In genomic region chr5:111124793-111125192, GRCh38 we compare ENCODE assay signal across 2 cellular contexts.
TF ChIP-seq lines count a peak whose summit lies in the region.

No MANE protein-coding gene starts in this region.

TF ChIP-seq in GM23338, 12 proteins besides CTCF, POLR2A, EP300 and RAD21:
- TF ChIP-seq NANOG (IDR thresholded peaks at IDR 0.05; ENCODE audit: borderline replicate concordance) (no peak), EZH2 (IDR thresholded peaks at IDR 0.05; ENCODE audit: low read depth, unreplicated experiment) (no peak), JUNB (IDR thresholded peaks at IDR 0.05; ENCODE audit: unreplicated experiment) (no peak), STAT1 (IDR thresholded peaks at IDR 0.05; ENCODE audit: unreplicated experiment) (no peak), ZNF331 (CRISPR knock-in tag; IDR thresholded peaks at IDR 0.05; ENCODE audit: low read depth) (no peak), ETS1 (IDR thresholded peaks at IDR 0.05) (no peak), ZNF114 (CRISPR knock-in tag; IDR thresholded peaks at IDR 0.05) (no peak), POLR2AphosphoS5 (IDR thresholded peaks at IDR 0.05; ENCODE audit: low read depth) (no peak), EZH2phosphoT487 (IDR thresholded peaks at IDR 0.05; ENCODE audit: unreplicated experiment) (no peak), CREB1 (CRISPR knock-in tag; IDR thresholded peaks at IDR 0.05; ENCODE audit: low read depth) (no peak)
- TF ChIP-seq, protein P1, sequence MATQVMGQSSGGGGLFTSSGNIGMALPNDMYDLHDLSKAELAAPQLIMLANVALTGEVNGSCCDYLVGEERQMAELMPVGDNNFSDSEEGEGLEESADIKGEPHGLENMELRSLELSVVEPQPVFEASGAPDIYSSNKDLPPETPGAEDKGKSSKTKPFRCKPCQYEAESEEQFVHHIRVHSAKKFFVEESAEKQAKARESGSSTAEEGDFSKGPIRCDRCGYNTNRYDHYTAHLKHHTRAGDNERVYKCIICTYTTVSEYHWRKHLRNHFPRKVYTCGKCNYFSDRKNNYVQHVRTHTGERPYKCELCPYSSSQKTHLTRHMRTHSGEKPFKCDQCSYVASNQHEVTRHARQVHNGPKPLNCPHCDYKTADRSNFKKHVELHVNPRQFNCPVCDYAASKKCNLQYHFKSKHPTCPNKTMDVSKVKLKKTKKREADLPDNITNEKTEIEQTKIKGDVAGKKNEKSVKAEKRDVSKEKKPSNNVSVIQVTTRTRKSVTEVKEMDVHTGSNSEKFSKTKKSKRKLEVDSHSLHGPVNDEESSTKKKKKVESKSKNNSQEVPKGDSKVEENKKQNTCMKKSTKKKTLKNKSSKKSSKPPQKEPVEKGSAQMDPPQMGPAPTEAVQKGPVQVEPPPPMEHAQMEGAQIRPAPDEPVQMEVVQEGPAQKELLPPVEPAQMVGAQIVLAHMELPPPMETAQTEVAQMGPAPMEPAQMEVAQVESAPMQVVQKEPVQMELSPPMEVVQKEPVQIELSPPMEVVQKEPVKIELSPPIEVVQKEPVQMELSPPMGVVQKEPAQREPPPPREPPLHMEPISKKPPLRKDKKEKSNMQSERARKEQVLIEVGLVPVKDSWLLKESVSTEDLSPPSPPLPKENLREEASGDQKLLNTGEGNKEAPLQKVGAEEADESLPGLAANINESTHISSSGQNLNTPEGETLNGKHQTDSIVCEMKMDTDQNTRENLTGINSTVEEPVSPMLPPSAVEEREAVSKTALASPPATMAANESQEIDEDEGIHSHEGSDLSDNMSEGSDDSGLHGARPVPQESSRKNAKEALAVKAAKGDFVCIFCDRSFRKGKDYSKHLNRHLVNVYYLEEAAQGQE (IDR thresholded peaks at IDR 0.05; ENCODE audit: unreplicated experiment), result no peak
- TF ChIP-seq, protein P2, sequence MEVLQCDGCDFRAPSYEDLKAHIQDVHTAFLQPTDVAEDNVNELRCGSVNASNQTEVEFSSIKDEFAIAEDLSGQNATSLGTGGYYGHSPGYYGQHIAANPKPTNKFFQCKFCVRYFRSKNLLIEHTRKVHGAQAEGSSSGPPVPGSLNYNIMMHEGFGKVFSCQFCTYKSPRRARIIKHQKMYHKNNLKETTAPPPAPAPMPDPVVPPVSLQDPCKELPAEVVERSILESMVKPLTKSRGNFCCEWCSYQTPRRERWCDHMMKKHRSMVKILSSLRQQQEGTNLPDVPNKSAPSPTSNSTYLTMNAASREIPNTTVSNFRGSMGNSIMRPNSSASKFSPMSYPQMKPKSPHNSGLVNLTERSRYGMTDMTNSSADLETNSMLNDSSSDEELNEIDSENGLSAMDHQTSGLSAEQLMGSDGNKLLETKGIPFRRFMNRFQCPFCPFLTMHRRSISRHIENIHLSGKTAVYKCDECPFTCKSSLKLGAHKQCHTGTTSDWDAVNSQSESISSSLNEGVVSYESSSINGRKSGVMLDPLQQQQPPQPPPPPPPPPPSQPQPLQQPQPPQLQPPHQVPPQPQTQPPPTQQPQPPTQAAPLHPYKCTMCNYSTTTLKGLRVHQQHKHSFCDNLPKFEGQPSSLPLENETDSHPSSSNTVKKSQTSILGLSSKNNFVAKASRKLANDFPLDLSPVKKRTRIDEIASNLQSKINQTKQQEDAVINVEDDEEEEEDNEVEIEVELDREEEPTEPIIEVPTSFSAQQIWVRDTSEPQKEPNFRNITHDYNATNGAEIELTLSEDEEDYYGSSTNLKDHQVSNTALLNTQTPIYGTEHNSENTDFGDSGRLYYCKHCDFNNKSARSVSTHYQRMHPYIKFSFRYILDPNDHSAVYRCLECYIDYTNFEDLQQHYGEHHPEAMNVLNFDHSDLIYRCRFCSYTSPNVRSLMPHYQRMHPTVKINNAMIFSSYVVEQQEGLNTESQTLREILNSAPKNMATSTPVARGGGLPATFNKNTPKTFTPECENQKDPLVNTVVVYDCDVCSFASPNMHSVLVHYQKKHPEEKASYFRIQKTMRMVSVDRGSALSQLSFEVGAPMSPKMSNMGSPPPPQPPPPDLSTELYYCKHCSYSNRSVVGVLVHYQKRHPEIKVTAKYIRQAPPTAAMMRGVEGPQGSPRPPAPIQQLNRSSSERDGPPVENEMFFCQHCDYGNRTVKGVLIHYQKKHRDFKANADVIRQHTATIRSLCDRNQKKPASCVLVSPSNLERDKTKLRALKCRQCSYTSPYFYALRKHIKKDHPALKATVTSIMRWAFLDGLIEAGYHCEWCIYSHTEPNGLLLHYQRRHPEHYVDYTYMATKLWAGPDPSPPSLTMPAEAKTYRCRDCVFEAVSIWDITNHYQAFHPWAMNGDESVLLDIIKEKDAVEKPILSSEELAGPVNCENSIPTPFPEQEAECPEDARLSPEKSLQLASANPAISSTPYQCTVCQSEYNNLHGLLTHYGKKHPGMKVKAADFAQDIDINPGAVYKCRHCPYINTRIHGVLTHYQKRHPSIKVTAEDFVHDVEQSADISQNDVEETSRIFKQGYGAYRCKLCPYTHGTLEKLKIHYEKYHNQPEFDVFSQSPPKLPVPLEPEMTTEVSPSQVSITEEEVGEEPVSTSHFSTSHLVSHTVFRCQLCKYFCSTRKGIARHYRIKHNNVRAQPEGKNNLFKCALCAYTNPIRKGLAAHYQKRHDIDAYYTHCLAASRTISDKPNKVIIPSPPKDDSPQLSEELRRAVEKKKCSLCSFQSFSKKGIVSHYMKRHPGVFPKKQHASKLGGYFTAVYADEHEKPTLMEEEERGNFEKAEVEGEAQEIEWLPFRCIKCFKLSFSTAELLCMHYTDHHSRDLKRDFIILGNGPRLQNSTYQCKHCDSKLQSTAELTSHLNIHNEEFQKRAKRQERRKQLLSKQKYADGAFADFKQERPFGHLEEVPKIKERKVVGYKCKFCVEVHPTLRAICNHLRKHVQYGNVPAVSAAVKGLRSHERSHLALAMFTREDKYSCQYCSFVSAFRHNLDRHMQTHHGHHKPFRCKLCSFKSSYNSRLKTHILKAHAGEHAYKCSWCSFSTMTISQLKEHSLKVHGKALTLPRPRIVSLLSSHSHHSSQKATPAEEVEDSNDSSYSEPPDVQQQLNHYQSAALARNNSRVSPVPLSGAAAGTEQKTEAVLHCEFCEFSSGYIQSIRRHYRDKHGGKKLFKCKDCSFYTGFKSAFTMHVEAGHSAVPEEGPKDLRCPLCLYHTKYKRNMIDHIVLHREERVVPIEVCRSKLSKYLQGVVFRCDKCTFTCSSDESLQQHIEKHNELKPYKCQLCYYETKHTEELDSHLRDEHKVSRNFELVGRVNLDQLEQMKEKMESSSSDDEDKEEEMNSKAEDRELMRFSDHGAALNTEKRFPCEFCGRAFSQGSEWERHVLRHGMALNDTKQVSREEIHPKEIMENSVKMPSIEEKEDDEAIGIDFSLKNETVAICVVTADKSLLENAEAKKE (CRISPR knock-in tag; IDR thresholded peaks at IDR 0.05), result no peak

TF ChIP-seq in GM12878, 131 proteins besides CTCF, POLR2A, EP300 and RAD21:
- TF ChIP-seq FOXM1 (IDR thresholded peaks at IDR 0.05; ENCODE audit: low read depth, low read length), result no peak
- peak; percentile 36; the same call in 1 of the 2 replicates for TF ChIP-seq JUNB (IDR thresholded peaks at IDR 0.05)
